ENCODE assay signal across 1 cellular context in genomic region chr12:26182377-26182776, GRCh38.
A peak's percentile ranks its signal among the peaks of the same experiment; 100 is the strongest.
TF ChIP-seq lines count a peak whose summit lies in the region.

No MANE protein-coding gene starts in this region.

TF ChIP-seq in HepG2, 621 proteins besides CTCF, POLR2A, EP300 and RAD21 (continued from another document):
- TF ChIP-seq SMAD1 (CRISPR knock-in tag; IDR thresholded peaks at IDR 0.05; ENCODE audit: borderline replicate concordance, low read depth): no peak
- no peak for TF ChIP-seq ZGPAT (CRISPR knock-in tag; IDR thresholded peaks at IDR 0.05)
- TF ChIP-seq SRSF9 (IDR thresholded peaks at IDR 0.05; ENCODE audit: borderline replicate concordance, insufficient read depth, low read depth, low read length, poor library complexity, severe bottlenecking): no peak
- no peak for TF ChIP-seq TBL1XR1 (IDR thresholded peaks at IDR 0.05; ENCODE audit: borderline replicate concordance, low read length, partially characterized antibody)
- 0 out of 2 replicates have a peak, but pooled peaks have one; percentile 52 for TF ChIP-seq PCBP1 (IDR thresholded peaks at IDR 0.05; ENCODE audit: borderline replicate concordance, low read depth, low read length)
- no peak for TF ChIP-seq ZNF343 (CRISPR knock-in tag; IDR thresholded peaks at IDR 0.05)
- no peak for TF ChIP-seq ZNF773 (CRISPR knock-in tag; IDR thresholded peaks at IDR 0.05; ENCODE audit: borderline replicate concordance)
- TF ChIP-seq ZNF3 (CRISPR knock-in tag; IDR thresholded peaks at IDR 0.05): no peak
- TF ChIP-seq YEATS2 (CRISPR knock-in tag; IDR thresholded peaks at IDR 0.05; ENCODE audit: borderline replicate concordance): no peak
- no peak for TF ChIP-seq FOXA3 (CRISPR knock-in tag; IDR thresholded peaks at IDR 0.05)
- TF ChIP-seq WIZ (CRISPR knock-in tag; IDR thresholded peaks at IDR 0.05): no peak
- no peak for TF ChIP-seq RFXAP (CRISPR knock-in tag; IDR thresholded peaks at IDR 0.05; ENCODE audit: borderline replicate concordance)
TF ChIP-seq in HepG2: peak in this region for 3.
